Comparison of ENCODE assay signal across 1 cellular context in genomic region chr11:18588297-18589252, GRCh38.
A peak's percentile ranks its signal among the peaks of the same experiment; 100 is the strongest.
TF ChIP-seq lines count a peak whose summit lies in the region.

Gene UEVLD (minus strand): TSS chr11:18588734. CDS start chr11:18588654, 80 bp downstream.

TF ChIP-seq in HepG2, 621 proteins besides CTCF, POLR2A, EP300 and RAD21 (continued from another document):
- TF ChIP-seq PRDM10 (CRISPR knock-in tag; IDR thresholded peaks at IDR 0.05; ENCODE audit: low read depth) (peak; percentile 69; the same call in 1 of the 2 replicates), ZNF543 (CRISPR knock-in tag; IDR thresholded peaks at IDR 0.05) (no peak), RBFOX2 (IDR thresholded peaks at IDR 0.05; ENCODE audit: low read depth, low read length) (peak; percentile 91), TP53 (CRISPR knock-in tag; conservative IDR thresholded peaks at IDR 0.05) (no peak), ERF (CRISPR knock-in tag; IDR thresholded peaks at IDR 0.05) (peak; percentile 40; the same call in 1 of the 2 replicates), NR0B2 (CRISPR knock-in tag; IDR thresholded peaks at IDR 0.05) (0 out of 2 replicates have a peak, but pooled peaks have one; percentile 33), ZNF225 (CRISPR knock-in tag; IDR thresholded peaks at IDR 0.05) (peak; percentile 81), IKZF5 (CRISPR knock-in tag; IDR thresholded peaks at IDR 0.05) (peak; percentile 78), ZBTB44 (CRISPR knock-in tag; IDR thresholded peaks at IDR 0.05) (no peak), ESRRA (CRISPR knock-in tag; IDR thresholded peaks at IDR 0.05; ENCODE audit: low read depth) (peak; percentile 67), GTF3A (CRISPR knock-in tag; conservative IDR thresholded peaks at IDR 0.05) (no peak), ELK4 (CRISPR knock-in tag; IDR thresholded peaks at IDR 0.05; ENCODE audit: borderline replicate concordance) (0 out of 2 replicates have a peak, but pooled peaks have one; percentile 14), AGO1 (IDR thresholded peaks at IDR 0.05; ENCODE audit: low read depth, low read length, poor library complexity, severe bottlenecking) (peak; percentile 60), PTBP1 (IDR thresholded peaks at IDR 0.05; ENCODE audit: low read depth, low read length, poor library complexity, severe bottlenecking) (peak; percentile 30), ZFP62 (CRISPR knock-in tag; IDR thresholded peaks at IDR 0.05) (no peak), KDM4B (CRISPR knock-in tag; IDR thresholded peaks at IDR 0.05) (peak; percentile 57; the same call in 1 of the 2 replicates), GLI4 (CRISPR knock-in tag; IDR thresholded peaks at IDR 0.05; ENCODE audit: borderline replicate concordance) (peak; percentile 66; the same call in 1 of the 2 replicates), ATM (IDR thresholded peaks at IDR 0.05; ENCODE audit: borderline replicate concordance) (no peak), MED13 (CRISPR knock-in tag; IDR thresholded peaks at IDR 0.05) (peak; percentile 74), ZNF407 (CRISPR knock-in tag; IDR thresholded peaks at IDR 0.05; ENCODE audit: not compliant biosample characterization) (peak; percentile 64), AKNA (CRISPR knock-in tag; IDR thresholded peaks at IDR 0.05; ENCODE audit: borderline replicate concordance) (peak; percentile 63; the same call in 1 of the 2 replicates), ISX (CRISPR knock-in tag; conservative IDR thresholded peaks at IDR 0.05) (peak; percentile 72; the same call in 1 of the 2 replicates), ZNF841 (CRISPR knock-in tag; IDR thresholded peaks at IDR 0.05; ENCODE audit: borderline replicate concordance) (no peak), ZBTB8A (CRISPR knock-in tag; IDR thresholded peaks at IDR 0.05; ENCODE audit: borderline replicate concordance, low read depth) (peak; percentile 62; the same call in 1 of the 2 replicates)
